8 cellular contexts compared by ENCODE assay signal in the genomic region with DNA sequence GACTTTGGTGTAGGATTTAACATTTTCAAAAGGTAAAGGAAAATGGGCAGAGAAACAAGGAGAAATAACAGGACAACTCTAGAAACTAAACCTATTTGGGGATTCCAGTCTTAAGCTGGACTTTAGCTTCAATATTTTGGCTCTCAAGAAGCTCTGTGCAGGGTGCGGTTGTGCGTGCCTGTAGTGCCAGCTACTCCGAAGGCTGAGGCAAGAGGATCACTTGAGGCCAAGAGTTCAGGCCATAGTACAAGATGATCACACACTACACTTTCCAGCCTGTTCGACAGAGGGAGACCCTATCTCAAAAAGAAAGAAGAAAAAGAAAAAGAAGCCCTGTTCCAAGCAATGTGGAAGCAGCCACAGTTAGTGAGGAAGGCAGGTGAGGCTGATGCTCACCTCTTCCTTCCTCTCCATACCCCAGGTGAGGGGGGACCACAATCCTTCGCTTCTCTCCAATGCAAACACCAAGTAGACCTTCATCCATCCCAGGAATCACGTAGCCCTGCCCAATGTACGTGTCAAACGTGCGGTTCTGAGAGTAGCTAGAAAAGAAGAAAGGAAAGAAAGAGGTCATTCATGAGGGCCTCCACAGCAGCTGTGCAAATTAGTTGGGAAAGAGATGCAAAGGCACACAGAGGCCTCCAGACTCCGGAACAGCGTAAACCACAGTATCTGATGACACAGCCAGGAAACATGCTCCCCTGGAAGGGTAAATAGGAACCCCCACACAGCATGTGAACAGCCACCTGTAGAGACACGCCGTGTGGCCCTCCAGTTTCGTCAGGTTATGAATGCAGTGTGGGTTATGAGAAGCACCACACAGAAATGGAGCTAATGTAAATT.
DNase-seq lines count a peak whose midpoint lies in the region; ATAC-seq, FAIRE-seq and TF ChIP-seq lines count a peak whose summit lies in the region.
"Not testable (repeated sequence)": the region's sequence is repeated elsewhere in the genome, so short reads cannot be mapped to it uniquely, and the experiment has no call there.

No MANE protein-coding gene starts in this region.

- peak; percentile 90 for ATAC-seq in GM18499 (IDR thresholded peaks at IDR 0.05; ENCODE audit: insufficient read depth, unreplicated experiment)
- ATAC-seq in GM19468 (IDR thresholded peaks at IDR 0.05; ENCODE audit: extremely low read depth, unreplicated experiment), result peak; percentile 9
- ATAC-seq in HG02763 (IDR thresholded peaks at IDR 0.05; ENCODE audit: unreplicated experiment), result peak; percentile 88
- ATAC-seq in HG03432 (IDR thresholded peaks at IDR 0.05; ENCODE audit: unreplicated experiment), result peak; percentile 90

- H3K36me3 ChIP-seq in mammary epithelial cell (ENCODE audit: insufficient read depth, low read length), result not testable (repeated sequence)

- intact Hi-C loops in mammary epithelial cell (cut with micrococcal nuclease), result not testable (repeated sequence)

- peaks cover 17% of the 10 kb centered on the region for H3K4me1 ChIP-seq in mammary epithelial cell (ENCODE audit: insufficient read depth, low read length)

- FAIRE-seq in urothelium cell line (lab: Jason Lieb, UNC), result peak; percentile 93

- H3K4me3 ChIP-seq in mammary epithelial cell (replicated peaks in 1 of 3; ENCODE audit: insufficient read depth in 1 of 3, low read depth in 2 of 3, low read length in 3 of 3), result not testable (repeated sequence)

- DNase-seq in NCI-H2196 treated with DMSO at 0.1 percent for 48 hours (lab: John Stamatoyannopoulos, UW; ENCODE audit: unreplicated experiment), result peak; percentile 13
- DNase-seq in SW480 (ENCODE audit: low spot score), result peak; percentile 100
- peak; percentile 99 for DNase-seq in mammary epithelial cell
- DNase-seq in urothelium cell line (ENCODE audit: low spot score), result peak; percentile 70

- not testable (repeated sequence) for H4K20me1 ChIP-seq in mammary epithelial cell (ENCODE audit: insufficient read depth, low read length)

- H3K9me3 ChIP-seq in mammary epithelial cell (replicated peaks; ENCODE audit: insufficient read depth, low read length), result not testable (repeated sequence)

- TSS peak; percentile 64 for BruUV-seq in mammary epithelial cell (replicated peaks; lab: Mats Ljungman, UMichigan)

- CTCF ChIA-PET in mammary epithelial cell (lab: Charles Lee; ENCODE audit: low non-redundant PET), result not testable (repeated sequence)

- peak overlapping the region; percentile 31 for H2AFZ ChIP-seq in mammary epithelial cell (ENCODE audit: low read depth, low read length)

- in situ Hi-C loops in mammary epithelial cell (cut with MboI; ENCODE audit: low sequenced_read_pairs in 2 of 2), result loop anchor here in 1 of 2 donors (25.0 kb wide), 1 partner anchor 88 kb away; no protein-coding TSS in a partner anchor

- WGBS in mammary epithelial cell (ENCODE audit: low coverage, missing lambda C conversion rate), result 46% methylated on average over 9 of the region's 14 CpGs

- H3K4me2 ChIP-seq in mammary epithelial cell (ENCODE audit: insufficient read depth, low read depth, low read length), result peak overlapping the region; percentile 18

- peak overlapping the region; percentile 100 for H3K27ac ChIP-seq in mammary epithelial cell (ENCODE audit: insufficient read depth, low read depth, low read length)

- TF ChIP-seq CTCF in mammary epithelial cell (conservative IDR thresholded peaks at IDR 0.05 in 1 of 2, IDR thresholded peaks at IDR 0.05 in 1 of 2; ENCODE audit: extremely low read depth in 1 of 2, insufficient read depth in 1 of 2, low read depth in 1 of 2, low read length in 2 of 2), result not testable (repeated sequence)

- not testable (repeated sequence) for H3K27me3 ChIP-seq in mammary epithelial cell (ENCODE audit: insufficient read depth, low read length)

- dilution Hi-C loops in mammary epithelial cell (cut with HindIII; ENCODE audit: low sequenced_read_pairs), result not testable (repeated sequence)

- H3K79me2 ChIP-seq in mammary epithelial cell (ENCODE audit: insufficient read depth, low read length), result not testable (repeated sequence)

- peak overlapping the region; percentile 68 for H3K9ac ChIP-seq in mammary epithelial cell (ENCODE audit: insufficient read depth, low read length)

Comparison
In these comparisons a context has a peak if more than half of its experiments do, and no peak if none do; other contexts are left out.
1. ATAC-seq: peak in every context shown above with its lines; median percentile 90 in GM18499; 90 in HG03432; 88 in HG02763; 9 in GM19468.
2. DNase-seq: peak in every context shown above with its lines; median percentile 100 in SW480; 99 in mammary epithelial cell; 70 in urothelium cell line; 13 in NCI-H2196 treated with DMSO at 0.1 percent for 48 hours.